ENCODE assay signal across 8 cellular contexts in the genomic region with DNA sequence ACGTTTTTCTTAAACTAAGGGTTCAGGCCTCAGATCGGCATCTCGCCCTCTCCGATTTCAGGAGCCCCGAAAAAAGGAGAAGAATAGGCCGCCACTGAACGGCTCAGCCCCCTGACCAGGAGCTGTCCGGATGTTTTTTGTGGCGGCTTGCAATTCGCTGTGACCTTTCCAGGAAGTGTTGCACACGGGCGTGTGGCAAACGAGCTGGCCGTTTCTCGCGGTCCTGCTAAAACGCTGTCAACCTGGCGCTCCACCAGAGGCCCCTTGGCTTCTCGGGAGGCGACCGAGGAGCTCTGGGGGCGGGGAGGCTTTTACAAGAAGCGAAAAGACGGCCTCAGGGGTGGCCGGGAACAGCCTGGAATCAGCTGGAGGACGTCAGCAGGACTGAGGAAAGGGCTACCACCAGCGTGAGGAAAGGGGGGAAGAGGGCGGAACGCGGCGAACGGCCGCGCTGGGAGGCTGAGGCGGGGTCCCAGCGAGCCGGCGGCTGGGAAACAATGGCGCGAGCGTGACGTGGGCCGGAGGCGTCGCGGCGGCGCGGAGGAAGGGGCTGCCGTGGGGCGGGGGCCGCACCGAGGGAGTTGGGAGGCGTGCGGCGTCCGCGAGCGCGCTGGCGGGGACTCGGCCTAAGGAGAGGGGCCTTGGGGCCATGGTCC. TPM values are rescaled to one million over a fixed set of nuclear protein-coding genes. Genes with fewer than 3 reads are reported as not detected.
A peak's percentile ranks its signal among the peaks of the same experiment; 100 is the strongest.
DNase-seq lines count a peak whose midpoint lies in the region; ATAC-seq and TF ChIP-seq lines count a peak whose summit lies in the region.

No MANE protein-coding gene starts in this region.

- peaks cover 3% of the 10 kb centered on the region for H3F3A ChIP-seq in PC-3 (ENCODE audit: low read length, unreplicated experiment)

- ATAC-seq in GM19328 (IDR thresholded peaks at IDR 0.05; ENCODE audit: unreplicated experiment) (peak; percentile 45), HG03469 (IDR thresholded peaks at IDR 0.05; ENCODE audit: unreplicated experiment) (peak; percentile 20), PC-3 (peak; percentile 49)

- H3K36me3 ChIP-seq in PC-3 (ENCODE audit: low read depth, low read length), result no peaks in the 10 kb centered on the region
- no peaks in the 10 kb centered on the region for H3K36me3 ChIP-seq in esophagus muscularis mucosa
- no peaks in the 10 kb centered on the region for H3K36me3 ChIP-seq in muscle layer of duodenum (ENCODE audit: control insufficient read depth in 1 of 2, insufficient read depth in 2 of 2, low read length in 2 of 2)

- H3K4me3 ChIP-seq in PC-3 (ENCODE audit: low read length) (peak overlapping the region; percentile 99), esophagus muscularis mucosa (peak overlapping the region; percentile 98 to 100 (median 99)), muscle layer of duodenum (ENCODE audit: low read depth in 1 of 2, low read length in 2 of 2) (peak overlapping the region; percentile 83 to 95)

- H3K4me1 ChIP-seq in PC-3 (ENCODE audit: insufficient read depth, low read length) (peaks cover 48% of the 10 kb centered on the region), esophagus muscularis mucosa (peaks cover 52 to 63% (median 58%) of the 10 kb centered on the region in 4 donors), muscle layer of duodenum (ENCODE audit: control insufficient read depth in 1 of 2, insufficient read depth in 2 of 2, low read length in 2 of 2) (peaks cover 6 to 35% of the 10 kb centered on the region in 2 donors)

- DNase-seq in CD1c-positive myeloid dendritic cell (ENCODE audit: extremely low spot score), result peak; percentile 88
- DNase-seq in PC-3, result peak; percentile 56
- peak; percentile 81 for DNase-seq in activated T-cell treated with anti-CD3 and anti-CD28 coated beads, Interleukin-2, amount 50 U/mL, for 48 hours
- peak; percentile 94 for DNase-seq in esophagus muscularis mucosa (ENCODE audit: extremely low spot score)
- DNase-seq in stimulated activated CD8-positive, alpha-beta memory T cell treated with anti-CD3 and anti-CD28 coated beads, Interleukin-7, amount 100 ng/mL, for 48 hours (ENCODE audit: extremely low read depth in 1 of 2, low read depth in 1 of 2), result peak; percentile 30 to 55

- peak overlapping the region; percentile 92 for H3K4me2 ChIP-seq in PC-3 (ENCODE audit: low read length)

- TF ChIP-seq POLR2A in esophagus muscularis mucosa (IDR thresholded peaks at IDR 0.05; ENCODE audit: low read depth), result no peak

- BruUV-seq in PC-3 (replicated peaks; lab: Mats Ljungman, UMichigan), result no TSS peak

- CTCF ChIA-PET in PC-3 (lab: Charles Lee), result interaction anchor here (0.6 to 1.1 kb wide), 3 partner anchors 10 to 41 kb away, joined by 3 to 4 read pairs (median 3); no protein-coding TSS in a partner anchor

- H3K27ac ChIP-seq in PC-3 (ENCODE audit: low read length) (peak overlapping the region; percentile 76), esophagus muscularis mucosa (replicated peaks in 1 of 4) (peak overlapping the region; percentile 98 to 100 (median 98)), muscle layer of duodenum (ENCODE audit: low read length) (peak overlapping the region; percentile 97)

- H3K79me2 ChIP-seq in PC-3 (ENCODE audit: low read length), result peaks cover 58% of the 10 kb centered on the region

- H2AFZ ChIP-seq in PC-3 (ENCODE audit: low read length), result peak overlapping the region; percentile 45; the same call in 1 of the 2 replicates

- intact Hi-C loops in PC-3 (cut with micrococcal nuclease), result loop anchor here (1.0 kb wide), 1 partner anchor 41 kb away; no protein-coding TSS in a partner anchor
- intact Hi-C loops in esophagus muscularis mucosa (cut with DNase I), result loop anchor here (5.0 kb wide), 3 partner anchors 50 to 275 kb away; partner anchors contain the start of gene CNNM2

- TF ChIP-seq CTCF in PC-3 (conservative IDR thresholded peaks at IDR 0.05; ENCODE audit: low read depth, low read length) (no peak), esophagus muscularis mucosa (IDR thresholded peaks at IDR 0.05) (no peak)

- peaks cover 30% of the 10 kb centered on the region for H4K20me1 ChIP-seq in PC-3 (ENCODE audit: low read length)

- under 1% methylated on average over 45 of the region's 62 CpGs for WGBS in esophagus muscularis mucosa

- no peaks in the 10 kb centered on the region for H3K9me3 ChIP-seq in PC-3 (ENCODE audit: low read length)
- no peaks in the 10 kb centered on the region for H3K9me3 ChIP-seq in esophagus muscularis mucosa
- H3K9me3 ChIP-seq in muscle layer of duodenum (ENCODE audit: control insufficient read depth in 1 of 2, low read length in 2 of 2), result no peaks in the 10 kb centered on the region

- POLR2A ChIA-PET in PC-3 (lab: Charles Lee; ENCODE audit: unreplicated experiment), result interaction anchor here (0.5 to 2.7 kb wide), 7 partner anchors 10 to 274 kb away, joined by 3 to 38 read pairs (median 8); no protein-coding TSS in a partner anchor

- H3K27me3 ChIP-seq in PC-3 (ENCODE audit: low read length), result no peaks in the 10 kb centered on the region
- no peaks in the 10 kb centered on the region for H3K27me3 ChIP-seq in esophagus muscularis mucosa
- H3K27me3 ChIP-seq in muscle layer of duodenum (ENCODE audit: low read depth, low read length), result no peaks in the 10 kb centered on the region

- H3K9me2 ChIP-seq in PC-3 (replicated peaks; ENCODE audit: low read length), result no peaks in the 10 kb centered on the region

- TF ChIP-seq EP300 in esophagus muscularis mucosa (IDR thresholded peaks at IDR 0.05), result no peak

- H3K9ac ChIP-seq in PC-3 (ENCODE audit: low read length), result peak overlapping the region; percentile 95

RNA-seq across cellular contexts. Expression of gene NT5C2, which starts 0.5 kb away (rescaled TPM):
- total RNA-seq in PC-3 (2014; rRNA removed), result 48.3 and 74.6 TPM in 2 replicates
- total RNA-seq in esophagus muscularis mucosa, result 10 to 100 TPM; 49.3 to 85.3 (median 66.0) TPM

RNA-seq across cellular contexts. Expression of gene RPEL1, which starts 53.1 kb away (rescaled TPM):
- total RNA-seq in PC-3 (2014; rRNA removed), result not detected in 2 replicates
- total RNA-seq in esophagus muscularis mucosa, result under 1 TPM in 1 of 4 donors, not detected in 3; 0.17 TPM

Comparison
In these comparisons a context has a peak if more than half of its experiments do, and no peak if none do; other contexts are left out.
1. Peak in every context shown above with its lines: DNase-seq, ATAC-seq, H3K4me3 ChIP-seq and H3K27ac ChIP-seq.
2. DNase-seq: peak in every context shown above with its lines; median percentile 94 in esophagus muscularis mucosa; 88 in CD1c-positive myeloid dendritic cell; 81 in activated T-cell treated with anti-CD3 and anti-CD28 coated beads, Interleukin-2, amount 50 U/mL, for 48 hours; 56 in PC-3; 42 in stimulated activated CD8-positive, alpha-beta memory T cell treated with anti-CD3 and anti-CD28 coated beads, Interleukin-7, amount 100 ng/mL, for 48 hours.